8 cellular contexts compared by ENCODE assay signal in genomic region chr14:64914237-64914971, GRCh38. TPM values are rescaled to one million over a fixed set of nuclear protein-coding genes. Genes with fewer than 3 reads are reported as not detected.
DNase-seq lines count a peak whose midpoint lies in the region; ATAC-seq and TF ChIP-seq lines count a peak whose summit lies in the region.

Gene CHURC1 (plus strand): TSS chr14:64914455. CDS start chr14:64914496, 41 bp downstream.

- peak; percentile 87 for DNase-seq in BJ (ENCODE audit: low read depth)
- peak; percentile 96 for DNase-seq in NCI-H526 treated with DMSO at 0.1 percent for 48 hours (lab: John Stamatoyannopoulos, UW)
- DNase-seq in activated CD4-positive, alpha-beta T cell treated with anti-CD3 and anti-CD28 coated beads, Interleukin-2, amount 10 ng/mL, durations not matched to agents 24 days and 14 days: peak; percentile 99
- peak; percentile 99 for DNase-seq in coronary artery (ENCODE audit: low spot score)
- peak; percentile 89 to 97 for DNase-seq in stimulated activated CD4-positive, alpha-beta T cell treated with anti-CD3 and anti-CD28 coated beads, Interleukin-1b, Interleukin-23, amount 100 ng/mL, for 4 hours (ENCODE audit: low read depth in 2 of 2)

- H3K9me3 Mint-ChIP-seq in activated CD4-positive, alpha-beta T cell treated with anti-CD3 and anti-CD28 coated beads, Interleukin-2, amount 10 ng/mL, durations not matched to agents 24 days and 14 days: no peaks in the 10 kb centered on the region

- POLR2A ChIA-PET in BJ (lab: Charles Lee): interaction anchor here (0.6 to 0.7 kb wide), 2 partner anchors 135 to 410 kb away, joined by 7 to 8 read pairs; partner anchors contain the start of gene ZBTB1

- H3K27me3 Mint-ChIP-seq in activated CD4-positive, alpha-beta T cell treated with anti-CD3 and anti-CD28 coated beads, Interleukin-2, amount 10 ng/mL, durations not matched to agents 24 days and 14 days: peaks cover 14% of the 10 kb centered on the region

- peak within 1 kb of the TSS; percentile 91 for H3K4me3 ChIP-seq in BJ (ENCODE audit: low read depth, low read length)
- peak within 1 kb of the TSS; percentile 96 for H3K4me3 ChIP-seq in coronary artery

- TF ChIP-seq CTCF in BJ (IDR thresholded peaks at IDR 0.05; ENCODE audit: insufficient read depth, low read depth, low read length) (no peak), coronary artery (IDR thresholded peaks at IDR 0.05) (no peak)

- CTCF ChIA-PET in BJ (lab: Yijun Ruan, JAX): interaction anchor here (0.6 to 1.7 kb wide), 7 partner anchors 10 to 1222 kb away, joined by 3 to 8 read pairs (median 3); no protein-coding TSS in a partner anchor

- ATAC-seq in GM19324 (IDR thresholded peaks at IDR 0.05; ENCODE audit: low FRiP score, unreplicated experiment) (peak; percentile 99), HG03469 (IDR thresholded peaks at IDR 0.05; ENCODE audit: unreplicated experiment) (peak; percentile 91)

- H3K27me3 ChIP-seq in BJ (ENCODE audit: control insufficient read depth, insufficient read depth, low read length) (peaks cover 4% of the 10 kb centered on the region), layer of hippocampus (ENCODE audit: control insufficient read depth, insufficient read depth, low read length) (no peaks in the 10 kb centered on the region)

- no peaks in the 10 kb centered on the region for H3K36me3 ChIP-seq in BJ (ENCODE audit: control insufficient read depth, insufficient read depth, low read length)

- H3K27ac ChIP-seq in coronary artery: peak within 1 kb of the TSS; percentile 95 to 99
- peak within 1 kb of the TSS; percentile 89 for H3K27ac ChIP-seq in layer of hippocampus (ENCODE audit: low read depth, low read length)

- H3K4me1 Mint-ChIP-seq in activated CD4-positive, alpha-beta T cell treated with anti-CD3 and anti-CD28 coated beads, Interleukin-2, amount 10 ng/mL, durations not matched to agents 24 days and 14 days: peaks cover 44% of the 10 kb centered on the region

- intact Hi-C loops in activated CD4-positive, alpha-beta T cell treated with anti-CD3 and anti-CD28 coated beads, Interleukin-2, amount 10 ng/mL, durations not matched to agents 24 days and 14 days (cut with micrococcal nuclease): loop anchor here (1.0 kb wide), 4 partner anchors 14 to 188 kb away; partner anchors contain the start of gene MAX

- H3K36me3 Mint-ChIP-seq in activated CD4-positive, alpha-beta T cell treated with anti-CD3 and anti-CD28 coated beads, Interleukin-2, amount 10 ng/mL, durations not matched to agents 24 days and 14 days (ENCODE audit: low read depth): peaks cover 22% of the 10 kb centered on the region

- peak within 1 kb of the TSS; percentile 95 for H3K27ac Mint-ChIP-seq in activated CD4-positive, alpha-beta T cell treated with anti-CD3 and anti-CD28 coated beads, Interleukin-2, amount 10 ng/mL, durations not matched to agents 24 days and 14 days

- peak within 1 kb of the TSS; percentile 85 for H3K4me3 Mint-ChIP-seq in activated CD4-positive, alpha-beta T cell treated with anti-CD3 and anti-CD28 coated beads, Interleukin-2, amount 10 ng/mL, durations not matched to agents 24 days and 14 days

RNA-seq across cellular contexts. Expression of gene CHURC1, which starts in this region (rescaled TPM):
- 30.6 and 84.4 TPM in 2 replicates for polyA plus RNA-seq in BJ (2011; rRNA removed)
- polyA minus RNA-seq in BJ (2011; rRNA and poly(A)+ RNA removed): 18.6 and 25.8 TPM in 2 replicates
- 53.5 and 54.9 TPM in 2 replicates for total RNA-seq in activated CD4-positive, alpha-beta T cell treated with anti-CD3 and anti-CD28 coated beads, Interleukin-2, amount 10 ng/mL, durations not matched to agents 24 days and 14 days

Comparison
In these comparisons a context has a peak if more than half of its experiments do, and no peak if none do; other contexts are left out.
1. Peak in every context shown above with its lines: DNase-seq, ATAC-seq, H3K4me3 ChIP-seq and H3K27ac ChIP-seq.